In genomic region chr15:95944193-95944592, GRCh38 we compare ENCODE assay signal across 19 cellular contexts.
DNase-seq lines count a peak whose midpoint lies in the region; TF ChIP-seq lines count a peak whose summit lies in the region.
"Had no signal": no experiment of that assay in that cellular context is flagged by ENCODE, and none has a peak within 500 bp of the region (broad histone marks: within the 10 kb centered on the region; RNA-seq: fewer than 3 reads in every experiment).

No MANE protein-coding gene starts in this region.

- no peak overlapping the region for H3K9ac ChIP-seq in neural progenitor cell
- H3K9ac ChIP-seq: KMS-11 had no signal

- H3K79me2 ChIP-seq in neural progenitor cell (ENCODE audit: low read depth), result no peaks in the 10 kb centered on the region

- no peak for TF ChIP-seq CTCF in neural progenitor cell (IDR thresholded peaks at IDR 0.05)

- H3K36me3 Mint-ChIP-seq in neural progenitor cell, result no peaks in the 10 kb centered on the region
- H3K36me3 Mint-ChIP-seq: CD4-positive, CD25-positive, alpha-beta regulatory T cell had no signal

- DNase-seq in NCI-H524 (lab: John Stamatoyannopoulos, UW) (peak; percentile 14 to 36), NCI-H524 treated with DMSO at 0.1 percent for 48 hours (lab: John Stamatoyannopoulos, UW) (no peak), NCI-H1105 (lab: John Stamatoyannopoulos, UW) (peak; percentile 3), SHP77 (lab: John Stamatoyannopoulos, UW) (peak; percentile 61 to 63), neural progenitor cell (ENCODE audit: low spot score) (no peak), HuH-7.5 (ENCODE audit: low spot score) (no peak), kidney glomerular epithelial cell (lab: John Stamatoyannopoulos, UW) (no peak)
- DNase-seq in activated CD4-positive, CD25-positive, alpha-beta regulatory T cell (lab: John Stamatoyannopoulos, UW), result no peak
- DNase-seq: AML-193, GF-D8, MM.1S, NCI-H2171, NCI-H69, Peyer's patch, Right ventricle myocardium superior had no signal

- H3K27ac Mint-ChIP-seq in neural progenitor cell, result peak overlapping the region; percentile 64
- H3K27ac Mint-ChIP-seq: CD4-positive, CD25-positive, alpha-beta regulatory T cell; T-helper 2 cell treated with Interferon-gamma antibody and Interleukin-4, amounts not matched to agents 5 μg/mL and 100 μg/mL, for 36 hours had no signal

- H3K27me3 Mint-ChIP-seq in neural progenitor cell (ENCODE audit: insufficient read depth, low read depth), result peaks cover 14% of the 10 kb centered on the region

- no peaks in the 10 kb centered on the region for H4K20me1 ChIP-seq in neural progenitor cell (ENCODE audit: low read depth)

- no peak overlapping the region for H3K27ac ChIP-seq in neural progenitor cell
- H3K27ac ChIP-seq: HL-60, KMS-11, Peyer's patch had no signal

- peaks cover 26% of the 10 kb centered on the region for H3K4me1 ChIP-seq in neural progenitor cell
- H3K4me1 ChIP-seq: Peyer's patch had no signal

- H3F3A ChIP-seq in neural progenitor cell (ENCODE audit: low read depth), result peaks cover 20% of the 10 kb centered on the region

- no peak overlapping the region for H3K4me3 ChIP-seq in neural progenitor cell
- H3K4me3 ChIP-seq: Peyer's patch had no signal

- H3K4me3 Mint-ChIP-seq in neural progenitor cell, result no peak overlapping the region
- H3K4me3 Mint-ChIP-seq: CD4-positive, CD25-positive, alpha-beta regulatory T cell; T-helper 2 cell treated with Interferon-gamma antibody and Interleukin-4, amounts not matched to agents 5 μg/mL and 100 μg/mL, for 36 hours had no signal

- H3K4me2 ChIP-seq in neural progenitor cell, result no peak overlapping the region
- H3K4me2 ChIP-seq: KMS-11 had no signal

- peaks cover 69% of the 10 kb centered on the region for H3K4me1 Mint-ChIP-seq in neural progenitor cell

- H3K27me3 ChIP-seq in neural progenitor cell, result no peaks in the 10 kb centered on the region
- H3K27me3 ChIP-seq: Peyer's patch had no signal

- peaks cover 3% of the 10 kb centered on the region for H3K36me3 ChIP-seq in neural progenitor cell
- H3K36me3 ChIP-seq: Peyer's patch had no signal

- no peak overlapping the region for H2AFZ ChIP-seq in neural progenitor cell (replicated peaks)

- peaks cover 6% of the 10 kb centered on the region for H3K9me3 Mint-ChIP-seq in neural progenitor cell

- no peaks in the 10 kb centered on the region for H3K9me3 ChIP-seq in neural progenitor cell (ENCODE audit: low read depth)
- H3K9me3 ChIP-seq: Peyer's patch had no signal

Comparison
In these comparisons a context has a peak if more than half of its experiments do, and no peak if none do; other contexts are left out.
1. DNase-seq: peak in NCI-H524 (2 of 2), NCI-H1105 (single experiment) and SHP77 (2 of 2); none in NCI-H524 treated with DMSO at 0.1 percent for 48 hours (single experiment), neural progenitor cell (single experiment), HuH-7.5 (single experiment), kidney glomerular epithelial cell (single experiment) and activated CD4-positive, CD25-positive, alpha-beta regulatory T cell (0 of 4).